Comparison of ENCODE assay signal across 9 cellular contexts in genomic region chr5:156189628-156190027, GRCh38.
"Had no signal": no experiment of that assay in that cellular context is flagged by ENCODE, and none has a peak within 500 bp of the region (broad histone marks: within the 10 kb centered on the region; RNA-seq: fewer than 3 reads in every experiment).

No MANE protein-coding gene starts in this region.

- H3K4me2 ChIP-seq: KMS-11 had no signal

- H3K4me3 ChIP-seq: K562 had no signal

- ATAC-seq: HepG2, K562 had no signal

- H3K27ac Mint-ChIP-seq: IgD-negative memory B cell had no signal

- H3K27me3 Mint-ChIP-seq: IgD-negative memory B cell had no signal

- H3K27ac ChIP-seq: HL-60, KMS-11 had no signal

- DNase-seq: IMR-90, KBM-7, KG1 had no signal

- H3K4me3 Mint-ChIP-seq: IgD-negative memory B cell had no signal

- H3K36me3 Mint-ChIP-seq: IgD-negative memory B cell had no signal

- H3K4me1 Mint-ChIP-seq: IgD-negative memory B cell had no signal

- FAIRE-seq: HepG2, HTR-8/SVneo, K562 had no signal
